In genomic region chr20:21031666-21032065, GRCh38 we compare ENCODE assay signal across 29 cellular contexts.
"Had no signal": no experiment of that assay in that cellular context is flagged by ENCODE, and none has a peak within 500 bp of the region (broad histone marks: within the 10 kb centered on the region; RNA-seq: fewer than 3 reads in every experiment).

No MANE protein-coding gene starts in this region.

- H3K9me3 Mint-ChIP-seq: activated naive CD4-positive, alpha-beta T cell treated with anti-CD3 and anti-CD28 coated beads, Interleukin-2, amount 50 U/mL, for 24 hours; activated T-helper 1 cell treated with anti-CD3 and anti-CD28 coated beads, Interleukin-12 subunit alpha, Interleukin-12 subunit beta, Interleukin-2, Interleukin-4 antibody, amounts not matched to agents 30 ng/mL and 10 ng/mL and 1 ng/mL, durations not matched to agents 14 hours and 24 hours and 36 hours; WTC11 had no signal

- H3K4me3 Mint-ChIP-seq: activated CD8-positive, alpha-beta T cell treated with anti-CD3 and anti-CD28 coated beads, Interleukin-2, amount 10 ng/mL, durations not matched to agents 7 days and 5 days; activated naive CD4-positive, alpha-beta T cell treated with anti-CD3 and anti-CD28 coated beads, Interleukin-2, amount 50 U/mL, for 24 hours; activated T-helper 1 cell treated with anti-CD3 and anti-CD28 coated beads, Interleukin-12 subunit alpha, Interleukin-12 subunit beta, Interleukin-2, Interleukin-4 antibody, amounts not matched to agents 30 ng/mL and 10 ng/mL and 1 ng/mL, durations not matched to agents 14 hours and 24 hours and 36 hours; WTC11 had no signal

- H3K9me3 ChIP-seq: breast epithelium, colonic mucosa, SJSA1 had no signal

- H3K27ac ChIP-seq: breast epithelium, colonic mucosa, RWPE1, SJSA1 had no signal

- DNase-seq: activated CD4-positive, alpha-beta T cell treated with anti-CD3 and anti-CD28 coated beads for 48 hours; activated CD4-positive, alpha-beta T cell treated with anti-CD3 and anti-CD28 coated beads, Interleukin-2, amount 50 U/mL, for 4 hours; activated CD4-positive, CD25-positive, alpha-beta regulatory T cell treated with anti-CD3 and anti-CD28 coated beads, Interleukin-2, amount 50 U/mL, for 72 hours; activated CD8-positive, alpha-beta memory T cell treated with anti-CD3 and anti-CD28 coated beads, Interleukin-2, amount 50 U/mL, for 48 hours; activated CD8-positive, alpha-beta T cell treated with anti-CD3 and anti-CD28 coated beads, Interleukin-2, amount 10 ng/mL, durations not matched to agents 7 days and 5 days; activated effector memory CD4-positive, alpha-beta T cell treated with Interleukin-2 at 50 U/mL for 16 hours; activated naive CD4-positive, alpha-beta T cell; activated T-cell treated with anti-CD3 and anti-CD28 coated beads, Interleukin-2, amount 50 U/mL, for 1 hour; aorta; caudate nucleus; colonic mucosa; Karpas-422; MM.1S; NCI-H187; NCI-H345; NCI-H510A; NCI-H526 treated with DMSO at 0.1 percent for 48 hours; NK-92 treated with Interleukin-12 subunit alpha and Interleukin-12 subunit beta, amount 100 ng/mL, for 24 hours; OCI-M1; Right ventricle myocardium superior; SW 1271 had no signal

- H3K36me3 Mint-ChIP-seq: activated naive CD4-positive, alpha-beta T cell treated with anti-CD3 and anti-CD28 coated beads, Interleukin-2, amount 50 U/mL, for 24 hours; WTC11 had no signal

- H3K27me3 ChIP-seq: breast epithelium, colonic mucosa, SJSA1 had no signal

- H3K4me1 Mint-ChIP-seq: activated naive CD4-positive, alpha-beta T cell treated with anti-CD3 and anti-CD28 coated beads, Interleukin-2, amount 50 U/mL, for 24 hours had no signal

- H3K4me3 ChIP-seq: breast epithelium, colonic mucosa, SJSA1 had no signal

- H3K4me1 ChIP-seq: breast epithelium, colonic mucosa, SJSA1 had no signal

- H3K27ac Mint-ChIP-seq: activated CD8-positive, alpha-beta T cell treated with anti-CD3 and anti-CD28 coated beads, Interleukin-2, amount 10 ng/mL, durations not matched to agents 7 days and 5 days; activated naive CD4-positive, alpha-beta T cell treated with anti-CD3 and anti-CD28 coated beads, Interleukin-2, amount 50 U/mL, for 24 hours; activated T-helper 1 cell treated with anti-CD3 and anti-CD28 coated beads, Interleukin-12 subunit alpha, Interleukin-12 subunit beta, Interleukin-2, Interleukin-4 antibody, amounts not matched to agents 30 ng/mL and 10 ng/mL and 1 ng/mL, durations not matched to agents 14 hours and 24 hours and 36 hours; WTC11 had no signal

- ATAC-seq: activated CD8-positive, alpha-beta T cell treated with anti-CD3 and anti-CD28 coated beads, Interleukin-2, amount 10 ng/mL, durations not matched to agents 7 days and 5 days; Panc1; SK-N-SH treated with all-trans-retinoic acid at 6 μM for 48 hours; WTC11 had no signal

- H3K36me3 ChIP-seq: breast epithelium, colonic mucosa, SJSA1 had no signal
